In the genomic region with DNA sequence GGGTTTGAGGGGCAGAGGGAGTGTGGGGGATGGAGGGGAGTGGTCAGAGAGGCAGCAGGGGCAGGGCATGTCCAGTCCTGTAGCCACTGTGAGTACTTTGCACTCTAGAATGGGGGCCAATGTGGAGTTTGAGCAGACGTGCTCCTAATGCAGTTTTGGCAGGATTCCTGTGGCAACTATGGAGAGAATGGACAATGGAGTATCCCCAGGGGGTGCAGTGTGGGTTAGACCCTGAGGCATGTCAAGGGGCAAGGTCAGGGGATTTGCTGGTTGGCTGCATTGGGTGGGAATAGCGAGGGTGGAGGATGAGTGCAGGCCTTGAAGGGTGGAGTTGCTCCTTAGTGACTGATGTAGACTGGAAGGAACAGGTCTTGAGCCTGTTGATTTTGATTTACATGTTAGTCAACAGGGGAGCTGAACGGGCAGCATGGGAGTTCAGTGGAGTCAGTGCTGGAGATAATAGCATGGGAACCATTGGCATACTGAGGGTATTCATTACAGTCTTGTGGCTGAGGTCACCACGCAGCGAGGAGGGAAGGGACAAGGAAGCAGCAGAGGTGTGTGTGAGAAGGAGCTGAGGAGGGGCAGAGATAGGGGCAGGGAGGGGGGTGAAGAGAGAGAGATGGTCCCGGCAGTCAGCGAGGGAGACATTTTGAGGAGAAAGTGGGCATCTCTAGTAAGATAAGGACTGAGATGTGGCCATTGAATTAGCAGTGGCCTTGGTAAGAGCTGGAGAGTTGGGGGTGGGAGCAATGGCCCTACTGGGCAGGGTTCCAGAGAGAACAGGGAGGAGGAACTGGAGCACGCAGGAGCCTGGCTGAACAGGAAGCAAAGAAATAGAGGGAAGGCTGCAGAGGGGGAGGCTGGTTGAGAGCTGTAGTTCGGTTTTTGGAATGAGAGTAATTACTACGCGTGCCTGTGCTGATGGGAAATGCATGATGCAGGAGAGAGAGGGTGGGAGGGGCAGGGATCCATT, we compare ENCODE assay signal across 8 cellular contexts.
A peak's percentile ranks its signal among the peaks of the same experiment; 100 is the strongest.
DNase-seq lines count a peak whose midpoint lies in the region; ATAC-seq, FAIRE-seq and TF ChIP-seq lines count a peak whose summit lies in the region.

No MANE protein-coding gene starts in this region.

- DNase-seq in NCI-H1105 treated with DMSO at 0.1 percent for 48 hours (lab: John Stamatoyannopoulos, UW) (peak; percentile 3), NCI-H1105 (lab: John Stamatoyannopoulos, UW) (no peak), adipocyte (ENCODE audit: low read depth) (no peak), keratinocyte (ENCODE audit: low read depth, low spot score) (no peak), superior temporal gyrus (ENCODE audit: extremely low spot score) (peak; percentile 42), SW 1271 (lab: John Stamatoyannopoulos, UW) (no peak)

- no peaks in the 10 kb centered on the region for H3K27me3 ChIP-seq in adipocyte (replicated peaks; ENCODE audit: control insufficient read depth, insufficient read depth, low read length)
- H3K27me3 ChIP-seq in keratinocyte (ENCODE audit: control insufficient read depth, extremely low read depth, insufficient read depth, low read length), result no peaks in the 10 kb centered on the region

- no peak for FAIRE-seq in keratinocyte (lab: Jason Lieb, UNC)

- no peak overlapping the region for H2AFZ ChIP-seq in keratinocyte (ENCODE audit: control insufficient read depth, low read length)

- H3K27ac ChIP-seq in keratinocyte (ENCODE audit: control insufficient read depth, insufficient read depth, low read length), result peak overlapping the region; percentile 82

- peaks cover 61% of the 10 kb centered on the region for H3K4me1 ChIP-seq in adipocyte (ENCODE audit: control insufficient read depth, insufficient read depth, low read length)
- H3K4me1 ChIP-seq in keratinocyte (ENCODE audit: control insufficient read depth, extremely low read depth, insufficient read depth, low read length), result peaks cover 59% of the 10 kb centered on the region

- H3K79me2 ChIP-seq in keratinocyte (ENCODE audit: control insufficient read depth, insufficient read depth, low read length), result peaks cover 67% of the 10 kb centered on the region

- peaks cover 7% of the 10 kb centered on the region for H3K9me3 ChIP-seq in adipocyte (ENCODE audit: control insufficient read depth, low read length)
- H3K9me3 ChIP-seq in keratinocyte (ENCODE audit: control insufficient read depth, low read depth, low read length), result peaks cover 5% of the 10 kb centered on the region

- no peak for TF ChIP-seq CTCF in keratinocyte (optimal IDR thresholded peaks at IDR 0.05 in 1 of 3, IDR thresholded peaks at IDR 0.05 in 1 of 3, conservative IDR thresholded peaks at IDR 0.05 in 1 of 3; ENCODE audit: extremely low read depth in 1 of 3, insufficient read depth in 2 of 3, low read length in 3 of 3)

- H3K9me1 ChIP-seq in keratinocyte (ENCODE audit: control insufficient read depth, extremely low read depth, insufficient read depth, low read length), result peaks cover 2% of the 10 kb centered on the region

- peak overlapping the region; percentile 93 for H3K4me2 ChIP-seq in keratinocyte (ENCODE audit: control insufficient read depth, extremely low read depth, insufficient read depth, low read depth, low read length)

- H3K36me3 ChIP-seq in adipocyte (ENCODE audit: control insufficient read depth, insufficient read depth, low read length, severe bottlenecking) (no peaks in the 10 kb centered on the region), keratinocyte (ENCODE audit: control insufficient read depth in 2 of 2, extremely low read depth in 1 of 2, insufficient read depth in 2 of 2, low read length in 2 of 2) (no peaks in the 10 kb centered on the region)

- peak overlapping the region; percentile 49 for H3K4me3 ChIP-seq in adipocyte (ENCODE audit: low read length)
- H3K4me3 ChIP-seq in keratinocyte (ENCODE audit: control insufficient read depth in 2 of 3, extremely low read depth in 1 of 3, insufficient read depth in 2 of 3, low read depth in 1 of 3, low read length in 3 of 3), result peak overlapping the region in 1 of 3 experiments; percentile 47

- H3K9ac ChIP-seq in adipocyte (ENCODE audit: low read length) (no peak overlapping the region), keratinocyte (ENCODE audit: control insufficient read depth, extremely low read depth, insufficient read depth, low read length) (no peak overlapping the region)

- ATAC-seq in HG03280 (IDR thresholded peaks at IDR 0.05; ENCODE audit: unreplicated experiment) (no peak), GM21447 (IDR thresholded peaks at IDR 0.05; ENCODE audit: unreplicated experiment) (no peak)

- dilution Hi-C loops in keratinocyte (cut with MboI; ENCODE audit: extremely low pct_ligation_motif_present, low sequenced_read_pairs), result no loop called here

- H4K20me1 ChIP-seq in keratinocyte (ENCODE audit: control insufficient read depth, extremely low read depth, insufficient read depth, low read length), result no peaks in the 10 kb centered on the region

Comparison
In these comparisons a context has a peak if more than half of its experiments do, and no peak if none do; other contexts are left out.
1. DNase-seq: peak in NCI-H1105 treated with DMSO at 0.1 percent for 48 hours (single experiment) and superior temporal gyrus (single experiment); none in NCI-H1105 (single experiment), adipocyte (single experiment), keratinocyte (single experiment) and SW 1271 (0 of 2).